Comparison of ENCODE assay signal across 8 cellular contexts in the genomic region with DNA sequence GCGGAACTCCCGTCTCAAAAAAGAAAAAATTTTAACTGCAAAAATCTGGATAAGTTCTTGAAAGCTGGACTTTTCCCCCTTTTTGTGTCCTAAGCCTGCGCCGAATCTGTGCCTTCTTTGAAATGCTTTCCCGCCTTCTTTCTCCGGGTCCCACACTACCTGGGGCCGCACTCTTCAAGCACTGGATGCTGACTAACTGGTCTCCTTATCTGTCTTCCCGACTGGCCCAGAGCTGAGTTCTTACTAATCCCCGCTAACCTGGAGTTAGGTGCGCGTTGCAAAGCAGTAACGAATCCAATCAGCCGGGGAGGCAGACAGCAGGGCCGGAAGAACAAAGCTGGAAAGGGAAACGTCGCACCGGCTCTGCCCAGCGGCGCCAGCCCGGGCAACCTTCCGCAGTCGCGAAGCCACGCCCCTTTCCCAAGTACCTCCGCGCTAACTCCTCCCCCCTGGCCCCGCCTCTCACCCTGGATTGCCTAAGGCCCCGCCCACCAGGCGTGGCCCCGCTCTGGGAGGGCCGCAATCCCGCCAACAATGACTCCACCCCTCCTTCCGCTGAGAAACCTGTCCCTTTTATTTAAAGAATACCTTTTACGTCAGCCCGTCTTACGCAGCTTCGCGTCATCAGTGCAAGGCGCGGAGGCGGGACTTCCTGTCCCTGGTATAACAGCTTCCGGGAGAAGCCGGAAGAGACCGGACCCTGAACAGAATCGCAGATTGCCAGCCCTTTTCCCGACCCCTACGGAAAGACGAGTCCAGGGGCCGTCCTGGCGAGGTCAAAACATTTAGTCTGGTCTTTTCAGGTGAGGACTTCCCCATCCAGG. TPM values are rescaled to one million over a fixed set of nuclear protein-coding genes. Genes with fewer than 3 reads are reported as not detected.
DNase-seq lines count a peak whose midpoint lies in the region; ATAC-seq and TF ChIP-seq lines count a peak whose summit lies in the region.

A gene (plus strand): TSS at position 666 of the 824 bp plus-strand sequence. CDS start 737 bp downstream, outside the sequence.

- peak within 1 kb of the TSS; percentile 94 for H3K27ac ChIP-seq in RWPE1
- peak within 1 kb of the TSS; percentile 99 for H3K27ac ChIP-seq in fibroblast of lung (ENCODE audit: insufficient read depth, low read length)
- H3K27ac ChIP-seq in naive thymus-derived CD4-positive, alpha-beta T cell (ENCODE audit: low read depth, low read length): peak within 1 kb of the TSS; percentile 99

- ATAC-seq in activated T-helper 17 cell treated with anti-CD3 and anti-CD28 coated beads, Interleukin-2, amount 50 U/mL, for 72 hours (replicated peaks): peak; percentile 92
- ATAC-seq in naive thymus-derived CD4-positive, alpha-beta T cell: peak; percentile 99
- ATAC-seq in stimulated activated naive B cell treated with anti-CD40 and anti-IgM and Interleukin-4, amounts not matched to agents 10 μg/mL and 1 μg/mL and 100 μg/mL, for 72 hours (replicated peaks): peak; percentile 89 to 94

- POLR2A ChIA-PET in RWPE1 (lab: Yijun Ruan, JAX; ENCODE audit: low non-redundant PET): interaction anchor here (0.6 to 1.6 kb wide), 7 partner anchors 11 to 159 kb away, joined by 3 to 7 read pairs (median 4); no protein-coding TSS in a partner anchor
- POLR2A ChIA-PET in naive thymus-derived CD4-positive, alpha-beta T cell (lab: Charles Lee): interaction anchor here (0.7 to 8.2 kb wide), 21 partner anchors 9 to 826 kb away, joined by 3 to 128 read pairs (median 5); a partner anchor contains a TSS

- peaks cover 40% of the 10 kb centered on the region for H3K79me2 ChIP-seq in fibroblast of lung (ENCODE audit: control insufficient read depth, insufficient read depth, low read length)

- no peak for TF ChIP-seq CTCF in LNCaP clone FGC (IDR thresholded peaks at IDR 0.05; ENCODE audit: control insufficient read depth, extremely low read depth, insufficient read depth)
- TF ChIP-seq CTCF in RWPE1 (conservative IDR thresholded peaks at IDR 0.05; ENCODE audit: low read depth): no peak
- TF ChIP-seq CTCF in fibroblast of lung (conservative IDR thresholded peaks at IDR 0.05 in 1 of 2, IDR thresholded peaks at IDR 0.05 in 1 of 2; ENCODE audit: low read depth in 1 of 2, low read length in 2 of 2): no peak

- H3K9ac ChIP-seq in fibroblast of lung (ENCODE audit: insufficient read depth, low read length): peak within 1 kb of the TSS; percentile 98

- peaks cover 11% of the 10 kb centered on the region for H3K4me1 Mint-ChIP-seq in activated T-helper 17 cell treated with anti-CD3 and anti-CD28 coated beads, Interleukin-2, amount 50 U/mL, for 72 hours
- H3K4me1 Mint-ChIP-seq in naive thymus-derived CD4-positive, alpha-beta T cell: peaks cover 41 to 68% (median 51%) of the 10 kb centered on the region in 7 donors
- H3K4me1 Mint-ChIP-seq in stimulated activated naive B cell treated with anti-CD40 and anti-IgM and Interleukin-4, amounts not matched to agents 10 μg/mL and 1 μg/mL and 100 μg/mL, for 72 hours: peaks cover 31 to 59% of the 10 kb centered on the region in 2 donors

- H3K36me3 Mint-ChIP-seq in activated T-helper 17 cell treated with anti-CD3 and anti-CD28 coated beads, Interleukin-2, amount 50 U/mL, for 72 hours (ENCODE audit: low read depth): peaks cover 50% of the 10 kb centered on the region
- H3K36me3 Mint-ChIP-seq in naive thymus-derived CD4-positive, alpha-beta T cell: peaks cover 0 to 17% (median 6%) of the 10 kb centered on the region in 5 donors
- peaks cover 20 to 41% of the 10 kb centered on the region in 2 donors for H3K36me3 Mint-ChIP-seq in stimulated activated naive B cell treated with anti-CD40 and anti-IgM and Interleukin-4, amounts not matched to agents 10 μg/mL and 1 μg/mL and 100 μg/mL, for 72 hours

- no peaks in the 10 kb centered on the region for H3K9me3 Mint-ChIP-seq in activated T-helper 17 cell treated with anti-CD3 and anti-CD28 coated beads, Interleukin-2, amount 50 U/mL, for 72 hours
- no peaks in the 10 kb centered on the region for H3K9me3 Mint-ChIP-seq in naive thymus-derived CD4-positive, alpha-beta T cell
- H3K9me3 Mint-ChIP-seq in stimulated activated naive B cell treated with anti-CD40 and anti-IgM and Interleukin-4, amounts not matched to agents 10 μg/mL and 1 μg/mL and 100 μg/mL, for 72 hours: no peaks in the 10 kb centered on the region

- DNase-seq in Daoy (ENCODE audit: low read depth) (peak; percentile 97), GOT3 (lab: John Stamatoyannopoulos, UW) (peak; percentile 97), LNCaP clone FGC (ENCODE audit: low read depth) (peak; percentile 90), RWPE1 (ENCODE audit: low spot score) (peak; percentile 100), fibroblast of lung (ENCODE audit: low read depth in 2 of 2) (peak; percentile 99 to 100)
- peak; percentile 99 to 100 (median 100) for DNase-seq in naive thymus-derived CD4-positive, alpha-beta T cell
- DNase-seq in stimulated activated naive B cell treated with anti-CD40 and anti-IgM and Interleukin-4, amounts not matched to agents 10 μg/mL and 1 μg/mL and 100 μg/mL, for 72 hours: peak; percentile 99

- no peaks in the 10 kb centered on the region for H4K20me1 ChIP-seq in fibroblast of lung (ENCODE audit: control insufficient read depth, extremely low read depth, insufficient read depth, low read length)

- peaks cover 9% of the 10 kb centered on the region for H3K4me1 ChIP-seq in fibroblast of lung (ENCODE audit: control insufficient read depth, extremely low read depth, insufficient read depth, low read length)
- H3K4me1 ChIP-seq in naive thymus-derived CD4-positive, alpha-beta T cell (ENCODE audit: control insufficient read depth in 2 of 2, insufficient read depth in 2 of 2, low read length in 2 of 2): peaks cover 23 to 35% of the 10 kb centered on the region in 2 donors

- no peaks in the 10 kb centered on the region for H3K9me3 ChIP-seq in fibroblast of lung (ENCODE audit: control insufficient read depth, insufficient read depth, low read depth, low read length)
- H3K9me3 ChIP-seq in naive thymus-derived CD4-positive, alpha-beta T cell (ENCODE audit: control insufficient read depth in 2 of 3, low read length in 3 of 3): no peaks in the 10 kb centered on the region

- H3K36me3 ChIP-seq in fibroblast of lung (ENCODE audit: control insufficient read depth, insufficient read depth, low read length): peaks cover 17% of the 10 kb centered on the region
- H3K36me3 ChIP-seq in naive thymus-derived CD4-positive, alpha-beta T cell (ENCODE audit: control insufficient read depth in 2 of 3, insufficient read depth in 3 of 3, low read length in 3 of 3): peaks cover 0 to 49% (median 0%) of the 10 kb centered on the region in 3 experiments

- H3K4me3 ChIP-seq in LNCaP clone FGC (ENCODE audit: low read depth, low read length) (peak within 1 kb of the TSS; percentile 90), fibroblast of lung (replicated peaks in 1 of 4; ENCODE audit: control extremely low read depth in 1 of 4, insufficient read depth in 1 of 4, low read depth in 3 of 4, low read length in 4 of 4) (peak within 1 kb of the TSS; percentile 88 to 100 (median 100))
- peak within 1 kb of the TSS; percentile 100 for H3K4me3 ChIP-seq in naive thymus-derived CD4-positive, alpha-beta T cell (ENCODE audit: low read length)

- peak within 1 kb of the TSS; percentile 94 for H3K4me3 Mint-ChIP-seq in activated T-helper 17 cell treated with anti-CD3 and anti-CD28 coated beads, Interleukin-2, amount 50 U/mL, for 72 hours
- H3K4me3 Mint-ChIP-seq in naive thymus-derived CD4-positive, alpha-beta T cell: peak within 1 kb of the TSS; percentile 94 to 100 (median 98)
- H3K4me3 Mint-ChIP-seq in stimulated activated naive B cell treated with anti-CD40 and anti-IgM and Interleukin-4, amounts not matched to agents 10 μg/mL and 1 μg/mL and 100 μg/mL, for 72 hours: peak within 1 kb of the TSS; percentile 93 to 99

- H3K27ac Mint-ChIP-seq in activated T-helper 17 cell treated with anti-CD3 and anti-CD28 coated beads, Interleukin-2, amount 50 U/mL, for 72 hours: peak within 1 kb of the TSS; percentile 93
- peak within 1 kb of the TSS; percentile 97 to 100 (median 100) for H3K27ac Mint-ChIP-seq in naive thymus-derived CD4-positive, alpha-beta T cell
- peak within 1 kb of the TSS; percentile 99 for H3K27ac Mint-ChIP-seq in stimulated activated naive B cell treated with anti-CD40 and anti-IgM and Interleukin-4, amounts not matched to agents 10 μg/mL and 1 μg/mL and 100 μg/mL, for 72 hours

- CTCF ChIA-PET in RWPE1 (lab: Yijun Ruan, JAX): interaction anchor here (0.6 to 1.1 kb wide), 5 partner anchors 18 to 164 kb away, joined by 3 to 7 read pairs (median 4); no protein-coding TSS in a partner anchor
- CTCF ChIA-PET in naive thymus-derived CD4-positive, alpha-beta T cell (lab: Charles Lee): interaction anchor here (0.6 to 3.3 kb wide), 11 partner anchors 14 to 164 kb away, joined by 3 to 25 read pairs (median 4); a partner anchor contains a TSS

- peak within 1 kb of the TSS; percentile 83 for H3K4me2 ChIP-seq in fibroblast of lung (ENCODE audit: extremely low read depth, insufficient read depth, low read length)

- H3K27me3 ChIP-seq in fibroblast of lung (ENCODE audit: control insufficient read depth, insufficient read depth, low read length): no peaks in the 10 kb centered on the region
- H3K27me3 ChIP-seq in naive thymus-derived CD4-positive, alpha-beta T cell (ENCODE audit: control insufficient read depth in 2 of 2, insufficient read depth in 2 of 2, low read length in 2 of 2): no peaks in the 10 kb centered on the region

- intact Hi-C loops in naive thymus-derived CD4-positive, alpha-beta T cell (cut with micrococcal nuclease): loop anchor here (1.0 to 10.0 kb wide), 17 partner anchors 12 to 962 kb away; a partner anchor contains a TSS

- H2AFZ ChIP-seq in fibroblast of lung (ENCODE audit: low read length): peak within 1 kb of the TSS; percentile 96

- no peaks in the 10 kb centered on the region for H3K27me3 Mint-ChIP-seq in activated T-helper 17 cell treated with anti-CD3 and anti-CD28 coated beads, Interleukin-2, amount 50 U/mL, for 72 hours
- no peaks in the 10 kb centered on the region for H3K27me3 Mint-ChIP-seq in naive thymus-derived CD4-positive, alpha-beta T cell
- no peaks in the 10 kb centered on the region for H3K27me3 Mint-ChIP-seq in stimulated activated naive B cell treated with anti-CD40 and anti-IgM and Interleukin-4, amounts not matched to agents 10 μg/mL and 1 μg/mL and 100 μg/mL, for 72 hours

RNA-seq across cellular contexts. Expression of the gene that starts here (rescaled TPM):
- 7.0 and 9.2 TPM in 2 replicates for total RNA-seq in Daoy (2014; rRNA removed; shearing (Covaris generic))
- total RNA-seq in activated T-helper 17 cell treated with anti-CD3 and anti-CD28 coated beads, Interleukin-2, amount 50 U/mL, for 72 hours: 10 to 100 TPM; 26.6 to 39.6 TPM
- total RNA-seq in fibroblast of lung: 36.2 and 45.4 TPM in 2 replicates
- 33.1 and 37.3 TPM in 2 replicates for polyA plus RNA-seq in fibroblast of lung
- polyA plus RNA-seq in fibroblast of lung (2012): 28.1 and 31.8 TPM in 2 replicates
- polyA minus RNA-seq in fibroblast of lung (ENCODE audit: low replicate concordance): 40.5 and 47.1 TPM in 2 replicates
- total RNA-seq in naive thymus-derived CD4-positive, alpha-beta T cell: 10 to 100 TPM; 34.9 to 56.0 (median 41.6) TPM
- 10 to 100 TPM; 21.8 to 24.4 TPM for polyA plus RNA-seq in naive thymus-derived CD4-positive, alpha-beta T cell

Comparison
In these comparisons a context has a peak if more than half of its experiments do, and no peak if none do; other contexts are left out.
1. Peak in every context shown above with its lines: DNase-seq, ATAC-seq, H3K4me3 ChIP-seq and H3K27ac ChIP-seq.